ENCODE assay signal across 20 cellular contexts in the genomic region with DNA sequence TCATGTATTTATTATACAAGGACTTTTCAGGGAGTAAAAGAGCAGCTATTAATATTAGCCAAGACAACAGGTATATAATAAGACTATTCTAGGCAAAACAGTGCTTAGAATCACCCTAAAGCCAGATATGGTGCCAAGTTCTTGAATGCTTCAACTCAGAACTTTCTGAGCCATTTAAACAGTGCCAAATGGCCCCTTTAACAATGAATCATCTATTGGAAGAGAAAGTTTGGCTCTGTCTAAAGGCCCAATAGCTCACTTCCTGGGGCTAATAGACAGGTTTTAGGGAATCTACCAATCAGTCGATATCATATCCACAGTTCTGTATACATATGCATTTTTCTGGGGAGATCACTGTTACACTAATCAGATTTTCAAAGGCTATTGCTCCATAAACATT. TPM values are rescaled to one million over a fixed set of nuclear protein-coding genes. Genes with fewer than 3 reads are reported as not detected.
DNase-seq lines count a peak whose midpoint lies in the region; ATAC-seq and TF ChIP-seq lines count a peak whose summit lies in the region.
"Had no signal": no experiment of that assay in that cellular context is flagged by ENCODE, and none has a peak within 500 bp of the region (broad histone marks: within the 10 kb centered on the region; RNA-seq: fewer than 3 reads in every experiment).

No MANE protein-coding gene starts in this region.

- no peak overlapping the region for H3K14ac ChIP-seq in IMR-90 (replicated peaks; ENCODE audit: low read depth, low read length)

- no peak overlapping the region for H2AK9ac ChIP-seq in IMR-90 (replicated peaks; ENCODE audit: low read depth, low read length, poor library complexity)

- DNase-seq in IMR-90 (peak; percentile 26), RWPE2 (ENCODE audit: low spot score) (no peak), fibroblast of the aortic adventitia (ENCODE audit: low read depth) (peak; percentile 80), stromal cell of bone marrow (ENCODE audit: low read depth) (peak; percentile 56), NCI-H345 treated with DMSO at 0.1 percent for 48 hours (lab: John Stamatoyannopoulos, UW; ENCODE audit: unreplicated experiment) (no peak), Peyer's patch (no peak), NCI-H69 (lab: John Stamatoyannopoulos, UW) (no peak)
- DNase-seq: CD4-positive, CD25-positive, alpha-beta regulatory T cell; DMS79; KG1; NCI-H1092; NCI-H1436; NCI-H2029; NCI-H2227 treated with DMSO at 0.1 percent for 48 hours; NCI-H524; NCI-H82; OCI-M1; SJCRH30 had no signal

- dilution Hi-C loops in IMR-90 (cut with HindIII; ENCODE audit: low sequenced_read_pairs, unreplicated experiment), result no loop called here

- no peak overlapping the region for H3K4me3 ChIP-seq in IMR-90 (ENCODE audit: insufficient read depth, low read depth, low read length)
- H3K4me3 ChIP-seq in RWPE2 (ENCODE audit: severe bottlenecking), result no peak overlapping the region
- H3K4me3 ChIP-seq in fibroblast of the aortic adventitia (ENCODE audit: low read depth, low read length), result no peak overlapping the region
- H3K4me3 ChIP-seq in Peyer's patch, result no peak overlapping the region
- H3K4me3 ChIP-seq: HAP-1, SJCRH30 had no signal

- H3K4me1 ChIP-seq in IMR-90 (ENCODE audit: control insufficient read depth, insufficient read depth, low read length), result peaks cover 4% of the 10 kb centered on the region
- peaks cover 15% of the 10 kb centered on the region for H3K4me1 ChIP-seq in RWPE2 (ENCODE audit: insufficient read depth, poor library complexity, severe bottlenecking)
- no peaks in the 10 kb centered on the region for H3K4me1 ChIP-seq in Peyer's patch
- H3K4me1 ChIP-seq: SJCRH30 had no signal

- H3K9ac ChIP-seq in IMR-90 (ENCODE audit: low read depth, low read length), result no peak overlapping the region

- intact Hi-C loops in IMR-90 (cut with micrococcal nuclease), result no loop called here

- no peaks in the 10 kb centered on the region for H4K20me1 ChIP-seq in IMR-90 (ENCODE audit: insufficient read depth, low read length)

- H3K36me3 ChIP-seq in IMR-90 (ENCODE audit: control insufficient read depth, insufficient read depth, low read length), result no peaks in the 10 kb centered on the region
- no peaks in the 10 kb centered on the region for H3K36me3 ChIP-seq in RWPE2 (ENCODE audit: low read depth)
- H3K36me3 ChIP-seq in Peyer's patch, result no peaks in the 10 kb centered on the region
- H3K36me3 ChIP-seq: HAP-1, SJCRH30 had no signal

- no peak overlapping the region for H2BK15ac ChIP-seq in IMR-90 (ENCODE audit: low read depth, low read length)

- H3K9me1 ChIP-seq in IMR-90 (ENCODE audit: insufficient read depth, low read length), result 0 out of 2 replicates have a peak, but pooled peaks cover 6% of the 10 kb centered on the region

- no peak for ATAC-seq in IMR-90 (ENCODE audit: low read depth)
- 0 out of 3 replicates have a peak, but pooled peaks have one; percentile 27 for ATAC-seq in RWPE2 (ENCODE audit: low read depth)

- no peak overlapping the region; the same call in 1 of the 2 replicates for H3K56ac ChIP-seq in IMR-90 (ENCODE audit: extremely low read depth, insufficient read depth, low read length)

- TF ChIP-seq RAD21 in IMR-90 (IDR thresholded peaks at IDR 0.05; ENCODE audit: low read length), result no peak

- no peak overlapping the region for H2AFZ ChIP-seq in IMR-90 (replicated peaks; ENCODE audit: low read length, poor library complexity)

- TF ChIP-seq POLR2A in IMR-90 (IDR thresholded peaks at IDR 0.05; ENCODE audit: low read depth, low read length) (no peak), Peyer's patch (IDR thresholded peaks at IDR 0.05) (no peak)

- H3K9me3 ChIP-seq in IMR-90 (ENCODE audit: control insufficient read depth, insufficient read depth, low read length) (no peaks in the 10 kb centered on the region), RWPE2 (ENCODE audit: severe bottlenecking) (no peaks in the 10 kb centered on the region), Peyer's patch (no peaks in the 10 kb centered on the region)
- H3K9me3 ChIP-seq: HAP-1, SJCRH30 had no signal

- POLR2A ChIA-PET in IMR-90 (lab: Charles Lee; ENCODE audit: unreplicated experiment), result no interaction called here

- in situ Hi-C loops in IMR-90 (cut with MboI; ENCODE audit: low sequenced_read_pairs), result no loop called here

- no peak overlapping the region for H2BK5ac ChIP-seq in IMR-90 (ENCODE audit: low read depth, low read length, poor library complexity, severe bottlenecking)

- H3K27ac ChIP-seq in IMR-90 (ENCODE audit: insufficient read depth, low read length), result no peak overlapping the region
- H3K27ac ChIP-seq in RWPE2 (ENCODE audit: poor library complexity, severe bottlenecking), result no peak overlapping the region
- no peak overlapping the region for H3K27ac ChIP-seq in Peyer's patch
- H3K27ac ChIP-seq: RWPE1, SJCRH30 had no signal

- no peak overlapping the region for H2BK20ac ChIP-seq in IMR-90 (ENCODE audit: low read depth, low read length)

- CTCF ChIA-PET in IMR-90 (lab: Yijun Ruan, JAX), result interaction anchor here (1.3 kb wide), 1 partner anchor 96 kb away, joined by 3 read pairs; no protein-coding TSS in a partner anchor

- no peak overlapping the region for H3K18ac ChIP-seq in IMR-90 (ENCODE audit: low read depth, low read length)

- H2BK120ac ChIP-seq in IMR-90 (ENCODE audit: low read depth, low read length), result no peak overlapping the region

- H3K4ac ChIP-seq in IMR-90 (ENCODE audit: low read depth, low read length), result no peak overlapping the region

- no CpG with 5 or more reads among the region's 1 CpG for WGBS in IMR-90 (ENCODE audit: extremely low coverage in 2 of 2, insufficient read length in 1 of 2), 2 experiments

- H3K4me2 ChIP-seq in IMR-90 (ENCODE audit: low read depth, low read length), result no peak overlapping the region

- no peak overlapping the region for H4K8ac ChIP-seq in IMR-90 (ENCODE audit: low read depth in 2 of 2, low read length in 2 of 2)

- no peak overlapping the region for H4K91ac ChIP-seq in IMR-90 (ENCODE audit: insufficient read depth, low read depth, low read length)

- H2AK5ac ChIP-seq in IMR-90 (ENCODE audit: low read depth, low read length), result no peak overlapping the region

- H3K79me1 ChIP-seq in IMR-90 (ENCODE audit: low read depth in 1 of 2, low read length in 2 of 2), result 0 out of 4 replicates have a peak, but pooled peaks cover 0 to 5% of the 10 kb centered on the region in 2 experiments

- BruUV-seq in IMR-90 (replicated peaks; lab: Mats Ljungman, UMichigan), result no TSS peak

- TF ChIP-seq CTCF in IMR-90 (conservative IDR thresholded peaks at IDR 0.05; ENCODE audit: low read depth, low read length), result no peak
- TF ChIP-seq CTCF in RWPE2 (IDR thresholded peaks at IDR 0.05; ENCODE audit: poor library complexity, severe bottlenecking), result no peak
- TF ChIP-seq CTCF in fibroblast of the aortic adventitia (IDR thresholded peaks at IDR 0.05; ENCODE audit: insufficient read depth, low read length), result no peak
- TF ChIP-seq CTCF in Peyer's patch (IDR thresholded peaks at IDR 0.05), result no peak

- no peak overlapping the region for H3K23ac ChIP-seq in IMR-90 (ENCODE audit: low read depth, low read length)

- H4K5ac ChIP-seq in IMR-90 (ENCODE audit: low read depth, low read length), result no peak overlapping the region

- H3K27me3 ChIP-seq in IMR-90 (ENCODE audit: control insufficient read depth, insufficient read depth, low read length) (no peaks in the 10 kb centered on the region), RWPE2 (ENCODE audit: insufficient read depth, poor library complexity, severe bottlenecking) (no peaks in the 10 kb centered on the region), Peyer's patch (no peaks in the 10 kb centered on the region)
- H3K27me3 ChIP-seq: SJCRH30 had no signal

TF ChIP-seq in IMR-90, 13 proteins besides CTCF, POLR2A, EP300 and RAD21:
- TF ChIP-seq RFX5 (IDR thresholded peaks at IDR 0.05; ENCODE audit: low read depth, low read length), result no peak
- TF ChIP-seq CEBPB (IDR thresholded peaks at IDR 0.05; ENCODE audit: low read depth, low read length), result no peak
- no peak for TF ChIP-seq CHD1 (IDR thresholded peaks at IDR 0.05; ENCODE audit: low read depth, low read length)
- TF ChIP-seq, protein P1, sequence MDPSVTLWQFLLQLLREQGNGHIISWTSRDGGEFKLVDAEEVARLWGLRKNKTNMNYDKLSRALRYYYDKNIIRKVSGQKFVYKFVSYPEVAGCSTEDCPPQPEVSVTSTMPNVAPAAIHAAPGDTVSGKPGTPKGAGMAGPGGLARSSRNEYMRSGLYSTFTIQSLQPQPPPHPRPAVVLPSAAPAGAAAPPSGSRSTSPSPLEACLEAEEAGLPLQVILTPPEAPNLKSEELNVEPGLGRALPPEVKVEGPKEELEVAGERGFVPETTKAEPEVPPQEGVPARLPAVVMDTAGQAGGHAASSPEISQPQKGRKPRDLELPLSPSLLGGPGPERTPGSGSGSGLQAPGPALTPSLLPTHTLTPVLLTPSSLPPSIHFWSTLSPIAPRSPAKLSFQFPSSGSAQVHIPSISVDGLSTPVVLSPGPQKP (IDR thresholded peaks at IDR 0.05; ENCODE audit: borderline replicate concordance, low read depth, low read length), result no peak
- no peak for TF ChIP-seq MXI1 (IDR thresholded peaks at IDR 0.05; ENCODE audit: borderline replicate concordance, low read depth, low read length)
- TF ChIP-seq NFE2L2 (IDR thresholded peaks at IDR 0.05; ENCODE audit: low read depth, low read length), result no peak
- TF ChIP-seq RCOR1 (IDR thresholded peaks at IDR 0.05; ENCODE audit: insufficient replicate concordance, low read length), result no peak
- no peak for TF ChIP-seq SMC3 (IDR thresholded peaks at IDR 0.05; ENCODE audit: low read depth, low read length)
- TF ChIP-seq BHLHE40 (IDR thresholded peaks at IDR 0.05; ENCODE audit: low read depth, low read length), result no peak
- no peak for TF ChIP-seq MAZ (IDR thresholded peaks at IDR 0.05; ENCODE audit: borderline replicate concordance, low read depth, low read length)
- TF ChIP-seq FOS (IDR thresholded peaks at IDR 0.05; ENCODE audit: low read depth, low read length), result no peak
- TF ChIP-seq MAFK (IDR thresholded peaks at IDR 0.05; ENCODE audit: low read depth, low read length), result no peak
- TF ChIP-seq, protein P2, sequence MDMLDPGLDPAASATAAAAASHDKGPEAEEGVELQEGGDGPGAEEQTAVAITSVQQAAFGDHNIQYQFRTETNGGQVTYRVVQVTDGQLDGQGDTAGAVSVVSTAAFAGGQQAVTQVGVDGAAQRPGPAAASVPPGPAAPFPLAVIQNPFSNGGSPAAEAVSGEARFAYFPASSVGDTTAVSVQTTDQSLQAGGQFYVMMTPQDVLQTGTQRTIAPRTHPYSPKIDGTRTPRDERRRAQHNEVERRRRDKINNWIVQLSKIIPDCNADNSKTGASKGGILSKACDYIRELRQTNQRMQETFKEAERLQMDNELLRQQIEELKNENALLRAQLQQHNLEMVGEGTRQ (IDR thresholded peaks at IDR 0.05; ENCODE audit: low read depth, low read length), result no peak
TF ChIP-seq in IMR-90: peak in this region for 0.

RNA-seq across cellular contexts. Expression of a gene that starts 42.9 kb away (rescaled TPM):
- total RNA-seq in IMR-90 (2012; rRNA removed), result 0.54 and 0.56 TPM in 2 replicates
- 0.19 and 0.24 TPM in 2 replicates for polyA plus RNA-seq in IMR-90 (2012; rRNA removed)
- 0.02 and 0.13 TPM in 2 replicates for polyA plus RNA-seq in IMR-90 (2012; cell fraction: cytosol; rRNA removed)
- 0.15 and 0.34 TPM in 2 replicates for polyA plus RNA-seq in IMR-90 (2012; cell fraction: nucleus; rRNA removed; ENCODE audit: low replicate concordance)
- 0.09 TPM in 1 of 2 replicates, not detected in the other for total RNA-seq in fibroblast of the aortic adventitia (ENCODE audit: low replicate concordance)
- total RNA-seq in Peyer's patch, result under 1 TPM in 1 of 4 donors, not detected in 3; 0.54 TPM

Comparison
In these comparisons a context has a peak if more than half of its experiments do, and no peak if none do; other contexts are left out.
1. DNase-seq: peak in IMR-90 (single experiment), fibroblast of the aortic adventitia (single experiment) and stromal cell of bone marrow (single experiment); none in RWPE2 (single experiment), NCI-H345 treated with DMSO at 0.1 percent for 48 hours (single experiment), Peyer's patch (0 of 3) and NCI-H69 (single experiment).